In the genomic region with DNA sequence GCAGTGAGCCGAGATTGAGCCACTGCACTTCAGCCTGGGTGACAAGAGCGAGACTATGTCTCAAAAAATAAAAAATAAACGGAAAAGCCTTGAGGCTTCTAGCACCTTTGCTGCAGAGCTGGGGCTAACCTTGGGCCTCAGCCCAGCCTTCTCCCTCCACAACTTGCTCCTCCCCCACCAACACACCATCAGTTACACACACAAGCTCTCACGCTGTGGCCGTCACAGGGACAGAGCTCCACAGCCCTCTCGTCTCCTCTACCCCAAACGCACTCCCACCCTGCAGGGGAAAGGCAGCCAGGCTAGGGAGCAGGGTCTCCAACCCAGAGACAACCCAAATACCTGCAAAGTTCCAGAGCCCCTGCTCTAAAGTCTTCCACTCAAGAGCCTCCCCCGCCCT, we compare ENCODE assay signal across 22 cellular contexts. TPM values are rescaled to one million over a fixed set of nuclear protein-coding genes. Genes with fewer than 3 reads are reported as not detected.
DNase-seq lines count a peak whose midpoint lies in the region; ATAC-seq and TF ChIP-seq lines count a peak whose summit lies in the region.
"Had no signal": no experiment of that assay in that cellular context is flagged by ENCODE, and none has a peak within 500 bp of the region (broad histone marks: within the 10 kb centered on the region; RNA-seq: fewer than 3 reads in every experiment).

No MANE protein-coding gene starts in this region.

- dilution Hi-C loops in IMR-90 (cut with HindIII; ENCODE audit: low sequenced_read_pairs, unreplicated experiment), result loop anchor here (25.0 kb wide), 1 partner anchor 115 kb away; a partner anchor contains a TSS

- H4K91ac ChIP-seq in IMR-90 (ENCODE audit: insufficient read depth, low read depth, low read length), result 0 out of 2 replicates have a peak overlapping the region, but pooled peaks have one; percentile 9

- H3K36me3 ChIP-seq in IMR-90 (ENCODE audit: control insufficient read depth, insufficient read depth, low read length) (peaks cover 29% of the 10 kb centered on the region), muscle layer of colon (ENCODE audit: insufficient read depth, low read length) (peaks cover 65% of the 10 kb centered on the region), hepatocyte (replicated peaks; ENCODE audit: insufficient read depth, low read depth) (no peaks in the 10 kb centered on the region)
- H3K36me3 ChIP-seq: ovary had no signal

- POLR2A ChIA-PET in IMR-90 (lab: Charles Lee; ENCODE audit: unreplicated experiment), result interaction anchor here (0.6 kb wide), 1 partner anchor 77 kb away, joined by 5 read pairs; no protein-coding TSS in a partner anchor

- CTCF ChIA-PET in IMR-90 (lab: Yijun Ruan, JAX), result interaction anchor here (0.7 kb wide), 1 partner anchor 869 kb away, joined by 3 read pairs; no protein-coding TSS in a partner anchor

- no peak for TF ChIP-seq POLR2A in IMR-90 (IDR thresholded peaks at IDR 0.05; ENCODE audit: low read depth, low read length)

- no peaks in the 10 kb centered on the region for H3K9me3 ChIP-seq in IMR-90 (ENCODE audit: control insufficient read depth, insufficient read depth, low read length)
- H3K9me3 ChIP-seq in muscle layer of colon (ENCODE audit: low read length), result no peaks in the 10 kb centered on the region
- H3K9me3 ChIP-seq in hepatocyte (ENCODE audit: low read depth), result no peaks in the 10 kb centered on the region
- H3K9me3 ChIP-seq: ascending aorta, esophagus squamous epithelium, ovary, upper lobe of left lung had no signal

- peaks cover 45% of the 10 kb centered on the region for H3K9me1 ChIP-seq in IMR-90 (ENCODE audit: insufficient read depth, low read length)

- no TSS peak for BruUV-seq in IMR-90 (replicated peaks; lab: Mats Ljungman, UMichigan)

- H3K27ac ChIP-seq in IMR-90 (ENCODE audit: insufficient read depth, low read length) (no peak overlapping the region), angular gyrus (ENCODE audit: low read depth, low read length) (peak overlapping the region; percentile 34), muscle layer of colon (ENCODE audit: low read depth, low read length) (peak overlapping the region; percentile 53), substantia nigra (ENCODE audit: low read depth, low read length, poor library complexity, severe bottlenecking) (peak overlapping the region; percentile 97), hepatocyte (no peak overlapping the region)
- H3K27ac ChIP-seq: ascending aorta, esophagus squamous epithelium, ovary, SJSA1, upper lobe of left lung had no signal

- 0 out of 4 replicates have a peak overlapping the region, but pooled peaks of 1 of the 2 experiments have one; percentile 6 for H4K8ac ChIP-seq in IMR-90 (ENCODE audit: low read depth in 2 of 2, low read length in 2 of 2)

- no peak overlapping the region for H3K18ac ChIP-seq in IMR-90 (ENCODE audit: low read depth, low read length)

- no peak overlapping the region for H3K56ac ChIP-seq in IMR-90 (ENCODE audit: extremely low read depth, insufficient read depth, low read length)

- H2BK15ac ChIP-seq in IMR-90 (ENCODE audit: low read depth, low read length), result 0 out of 3 replicates have a peak overlapping the region, but pooled peaks have one; percentile 52

- no peaks in the 10 kb centered on the region for H3K9me2 ChIP-seq in hepatocyte (replicated peaks; ENCODE audit: insufficient read depth)

- ATAC-seq in IMR-90 (ENCODE audit: low read depth), result no peak

- TF ChIP-seq CTCF in IMR-90 (conservative IDR thresholded peaks at IDR 0.05; ENCODE audit: low read depth, low read length), result no peak
- TF ChIP-seq CTCF in hepatocyte (IDR thresholded peaks at IDR 0.05; ENCODE audit: poor library complexity), result no peak

- peak overlapping the region; percentile 69; the same call in 1 of the 2 replicates for H2AK5ac ChIP-seq in IMR-90 (ENCODE audit: low read depth, low read length)

- no peak overlapping the region for H4K5ac ChIP-seq in IMR-90 (ENCODE audit: low read depth, low read length)

- H4K20me1 ChIP-seq in IMR-90 (ENCODE audit: insufficient read depth, low read length) (no peaks in the 10 kb centered on the region), hepatocyte (ENCODE audit: insufficient read depth, poor library complexity, severe bottlenecking) (no peaks in the 10 kb centered on the region)

- no peaks in the 10 kb centered on the region for H3K27me3 ChIP-seq in IMR-90 (ENCODE audit: control insufficient read depth, insufficient read depth, low read length)
- H3K27me3 ChIP-seq in muscle layer of colon (ENCODE audit: control insufficient read depth in 1 of 2, insufficient read depth in 2 of 2, low read length in 2 of 2), result no peaks in the 10 kb centered on the region
- no peaks in the 10 kb centered on the region for H3K27me3 ChIP-seq in hepatocyte
- H3K27me3 ChIP-seq: ascending aorta, esophagus squamous epithelium, ovary, SJSA1, upper lobe of left lung had no signal

- intact Hi-C loops in IMR-90 (cut with micrococcal nuclease), result no loop called here

- H3K79me2 ChIP-seq in hepatocyte, result no peaks in the 10 kb centered on the region

- H3K23ac ChIP-seq in IMR-90 (ENCODE audit: low read depth, low read length), result no peak overlapping the region

- H3K9ac ChIP-seq in IMR-90 (ENCODE audit: low read depth, low read length) (no peak overlapping the region), muscle layer of colon (ENCODE audit: low read length) (no peak overlapping the region)

- TF ChIP-seq RAD21 in IMR-90 (IDR thresholded peaks at IDR 0.05; ENCODE audit: low read length), result no peak

- H3K4me3 ChIP-seq in IMR-90 (ENCODE audit: insufficient read depth, low read depth, low read length) (no peak overlapping the region), muscle layer of colon (ENCODE audit: low read depth in 1 of 2, low read length in 2 of 2) (no peak overlapping the region), hepatocyte (no peak overlapping the region)
- H3K4me3 ChIP-seq: ascending aorta, esophagus squamous epithelium, ovary, SJSA1, smooth muscle cell, upper lobe of left lung had no signal

- H3K79me1 ChIP-seq in IMR-90 (ENCODE audit: low read depth in 1 of 2, low read length in 2 of 2), result peaks cover 17 to 64% of the 10 kb centered on the region in 2 experiments

- in situ Hi-C loops in IMR-90 (cut with MboI; ENCODE audit: low sequenced_read_pairs), result loop anchor here (25.0 kb wide), 1 partner anchor 465 kb away; a partner anchor contains a TSS

- H3K4ac ChIP-seq in IMR-90 (ENCODE audit: low read depth, low read length), result peak overlapping the region; percentile 3; the same call in 1 of the 2 replicates

- peak overlapping the region; percentile 0 for H2AK9ac ChIP-seq in IMR-90 (replicated peaks; ENCODE audit: low read depth, low read length, poor library complexity)

- peak overlapping the region; percentile 33; the same call in 1 of the 2 replicates for H2BK120ac ChIP-seq in IMR-90 (ENCODE audit: low read depth, low read length)

- no peak for DNase-seq in IMR-90
- DNase-seq in substantia nigra (lab: John Stamatoyannopoulos, UW), result no peak
- DNase-seq in GM19238 (ENCODE audit: insufficient read length, low spot score), result no peak
- DNase-seq in hepatocyte (ENCODE audit: low spot score), result no peak
- DNase-seq in activated CD8-positive, alpha-beta memory T cell treated with anti-CD3 and anti-CD28 coated beads, Interleukin-2, amount 50 U/mL, for 48 hours, result no peak
- DNase-seq: activated CD4-positive, alpha-beta memory T cell treated with anti-CD3 and anti-CD28 coated beads for 36 hours; activated T-cell treated with anti-CD3 and anti-CD28 coated beads for 4 hours; central memory CD4-positive, alpha-beta T cell; esophagus squamous epithelium; foreskin melanocyte; naive B cell; NCI-H1092 treated with DMSO at 0.1 percent for 48 hours; NCI-H187 treated with DMSO at 0.1 percent for 48 hours; NCI-H524 treated with DMSO at 0.1 percent for 48 hours; ovary; stimulated activated CD4-positive, alpha-beta T cell treated with anti-CD3 and anti-CD28 coated beads, Interleukin-1b, Interleukin-23, amount 100 ng/mL, for 48 hours; upper lobe of left lung had no signal

- no peak overlapping the region for H2BK5ac ChIP-seq in IMR-90 (ENCODE audit: low read depth, low read length, poor library complexity, severe bottlenecking)

- H3K4me2 ChIP-seq in IMR-90 (ENCODE audit: low read depth, low read length) (no peak overlapping the region), hepatocyte (no peak overlapping the region)
- H3K4me2 ChIP-seq: smooth muscle cell had no signal

- H3K4me1 ChIP-seq in IMR-90 (ENCODE audit: control insufficient read depth, insufficient read depth, low read length), result peaks cover 59% of the 10 kb centered on the region
- H3K4me1 ChIP-seq in muscle layer of colon (ENCODE audit: insufficient read depth, low read length), result peaks cover 88% of the 10 kb centered on the region
- H3K4me1 ChIP-seq in hepatocyte (ENCODE audit: insufficient read depth), result peaks cover 46% of the 10 kb centered on the region

- WGBS in IMR-90 (ENCODE audit: extremely low coverage in 2 of 2, insufficient read length in 1 of 2), 2 experiments, result 51% methylated on average over 4 of the region's 8 CpGs; no CpG with 5 or more reads in 1 of the 2 experiments
- WGBS in hepatocyte (ENCODE audit: low lambda C conversion rate, missing lambda C conversion rate), result 78% methylated on average over 8 of the region's 8 CpGs

- H2AFZ ChIP-seq in IMR-90 (replicated peaks; ENCODE audit: low read length, poor library complexity) (no peak overlapping the region), hepatocyte (no peak overlapping the region)

- H2BK20ac ChIP-seq in IMR-90 (ENCODE audit: low read depth, low read length), result no peak overlapping the region

- no peak overlapping the region for H3K14ac ChIP-seq in IMR-90 (replicated peaks; ENCODE audit: low read depth, low read length)

TF ChIP-seq in IMR-90, 13 proteins besides CTCF, POLR2A, EP300 and RAD21 (continues in another document):
- TF ChIP-seq NFE2L2 (IDR thresholded peaks at IDR 0.05; ENCODE audit: low read depth, low read length) (no peak), RFX5 (IDR thresholded peaks at IDR 0.05; ENCODE audit: low read depth, low read length) (no peak), MXI1 (IDR thresholded peaks at IDR 0.05; ENCODE audit: borderline replicate concordance, low read depth, low read length) (no peak), RCOR1 (IDR thresholded peaks at IDR 0.05; ENCODE audit: insufficient replicate concordance, low read length) (no peak)
- TF ChIP-seq, protein P1, sequence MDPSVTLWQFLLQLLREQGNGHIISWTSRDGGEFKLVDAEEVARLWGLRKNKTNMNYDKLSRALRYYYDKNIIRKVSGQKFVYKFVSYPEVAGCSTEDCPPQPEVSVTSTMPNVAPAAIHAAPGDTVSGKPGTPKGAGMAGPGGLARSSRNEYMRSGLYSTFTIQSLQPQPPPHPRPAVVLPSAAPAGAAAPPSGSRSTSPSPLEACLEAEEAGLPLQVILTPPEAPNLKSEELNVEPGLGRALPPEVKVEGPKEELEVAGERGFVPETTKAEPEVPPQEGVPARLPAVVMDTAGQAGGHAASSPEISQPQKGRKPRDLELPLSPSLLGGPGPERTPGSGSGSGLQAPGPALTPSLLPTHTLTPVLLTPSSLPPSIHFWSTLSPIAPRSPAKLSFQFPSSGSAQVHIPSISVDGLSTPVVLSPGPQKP (IDR thresholded peaks at IDR 0.05; ENCODE audit: borderline replicate concordance, low read depth, low read length), result no peak

RNA-seq across cellular contexts. Expression of a gene that starts 22.0 kb away (rescaled TPM):
- 37.3 and 41.7 TPM in 2 replicates for total RNA-seq in IMR-90 (2012; rRNA removed)
- polyA plus RNA-seq in IMR-90 (2012; rRNA removed), result 22.1 and 23.5 TPM in 2 replicates
- 22.4 and 35.2 TPM in 2 replicates for polyA plus RNA-seq in IMR-90 (2012; cell fraction: cytosol; rRNA removed)
- 9.9 and 18.3 TPM in 2 replicates for polyA plus RNA-seq in IMR-90 (2012; cell fraction: nucleus; rRNA removed; ENCODE audit: low replicate concordance)
- 21.9 and 35.1 TPM in 2 replicates for total RNA-seq in hepatocyte
- polyA plus RNA-seq in hepatocyte, result 44.2 and 50.4 TPM in 2 replicates

Comparison
In these comparisons a context has a peak if more than half of its experiments do, and no peak if none do; other contexts are left out.
1. H3K27ac ChIP-seq: peak in angular gyrus (single experiment), muscle layer of colon (single experiment) and substantia nigra (single experiment); none in IMR-90 (single experiment) and hepatocyte (single experiment).